15 cellular contexts compared by ENCODE assay signal in the genomic region with DNA sequence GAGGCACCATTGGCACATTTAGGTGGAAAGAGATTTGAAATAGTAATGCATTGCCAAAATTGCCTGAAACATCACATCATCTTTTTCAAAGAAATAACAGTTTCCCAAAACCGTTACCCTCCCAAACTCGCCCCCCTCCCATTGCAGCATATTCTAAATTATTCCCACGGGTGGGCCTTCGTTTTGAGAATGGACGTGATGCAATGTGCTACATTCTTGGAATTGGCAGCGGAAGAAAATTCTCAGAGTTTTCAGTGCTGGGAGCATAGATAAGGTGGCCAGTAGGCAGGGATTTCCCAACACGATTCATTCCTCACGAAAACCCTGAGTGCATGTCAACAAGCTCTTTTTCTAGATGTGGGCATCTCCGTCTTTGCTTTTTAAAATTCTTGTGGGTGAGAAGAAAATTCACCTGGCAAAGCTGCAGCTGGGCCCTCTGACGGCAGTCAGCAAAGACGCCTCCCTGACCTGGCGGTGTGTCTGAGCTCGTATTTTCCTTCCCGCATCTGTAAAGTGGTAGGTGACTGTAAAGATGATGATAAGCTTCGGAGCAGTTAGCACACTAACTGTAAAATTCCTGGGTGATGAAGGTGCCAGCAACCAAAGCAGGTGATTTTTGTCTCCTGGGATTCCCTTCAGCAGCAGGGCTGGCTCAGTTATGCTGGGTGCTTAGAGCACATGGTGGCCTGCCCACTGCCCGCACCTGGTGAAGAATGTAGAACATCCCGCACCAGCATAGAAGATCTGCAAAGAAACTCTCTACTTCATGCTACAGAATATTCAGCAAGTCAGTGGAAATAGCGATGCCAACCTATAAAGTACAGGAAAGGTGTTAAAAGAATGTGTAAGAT.
DNase-seq lines count a peak whose midpoint lies in the region; ATAC-seq and TF ChIP-seq lines count a peak whose summit lies in the region.
"Had no signal": no experiment of that assay in that cellular context is flagged by ENCODE, and none has a peak within 500 bp of the region (broad histone marks: within the 10 kb centered on the region; RNA-seq: fewer than 3 reads in every experiment).

No MANE protein-coding gene starts in this region.

- no peak for DNase-seq in left cardiac atrium
- DNase-seq in left ventricle myocardium inferior: no peak
- DNase-seq in activated naive CD8-positive, alpha-beta T cell treated with anti-CD3 and anti-CD28 coated beads, Interleukin-2, amount 10 ng/mL, durations not matched to agents 7 days and 5 days: no peak
- DNase-seq in right cardiac atrium: peak in 1 of 3 donors; percentile 41
- no peak for DNase-seq in upper lobe of right lung
- DNase-seq in cerebellar cortex (ENCODE audit: low spot score): no peak
- DNase-seq in right lobe of liver: no peak
- DNase-seq: activated effector memory CD4-positive, alpha-beta T cell treated with anti-CD3 and anti-CD28 coated beads, Interleukin-2, amount 50 U/mL, for 16 hours; BE2C; cortex of kidney; foreskin fibroblast; kidney glomerular epithelial cell had no signal

- intact Hi-C loops in left cardiac atrium (cut with DNase I): no loop called here
- intact Hi-C loops in left ventricle myocardium inferior (cut with micrococcal nuclease): no loop called here
- intact Hi-C loops in right cardiac atrium (cut with DNase I): no loop called here
- intact Hi-C loops in upper lobe of right lung (cut with DNase I): no loop called here
- intact Hi-C loops in right lobe of liver (cut with DNase I): no loop called here

- H3K9me3 Mint-ChIP-seq in activated naive CD8-positive, alpha-beta T cell treated with anti-CD3 and anti-CD28 coated beads, Interleukin-2, amount 10 ng/mL, durations not matched to agents 7 days and 5 days: peaks cover 2% of the 10 kb centered on the region

- TF ChIP-seq CTCF in left ventricle myocardium inferior (IDR thresholded peaks at IDR 0.05; ENCODE audit: borderline replicate concordance) (no peak), upper lobe of right lung (IDR thresholded peaks at IDR 0.05) (no peak), right lobe of liver (IDR thresholded peaks at IDR 0.05) (no peak)

- peak overlapping the region; percentile 44 for H3K27ac Mint-ChIP-seq in activated naive CD8-positive, alpha-beta T cell treated with anti-CD3 and anti-CD28 coated beads, Interleukin-2, amount 10 ng/mL, durations not matched to agents 7 days and 5 days

- H3K27me3 ChIP-seq in left ventricle myocardium inferior (ENCODE audit: low read depth) (no peaks in the 10 kb centered on the region), right cardiac atrium (ENCODE audit: control insufficient read depth, insufficient read depth) (no peaks in the 10 kb centered on the region), upper lobe of right lung (no peaks in the 10 kb centered on the region), right lobe of liver (no peaks in the 10 kb centered on the region)
- H3K27me3 ChIP-seq: BE2C had no signal

- H3K27me3 Mint-ChIP-seq in activated naive CD8-positive, alpha-beta T cell treated with anti-CD3 and anti-CD28 coated beads, Interleukin-2, amount 10 ng/mL, durations not matched to agents 7 days and 5 days: no peaks in the 10 kb centered on the region

- no peak for TF ChIP-seq POLR2A in right lobe of liver (IDR thresholded peaks at IDR 0.05)

- peaks cover 36% of the 10 kb centered on the region for H3K4me1 ChIP-seq in left ventricle myocardium inferior
- peaks cover 4% of the 10 kb centered on the region for H3K4me1 ChIP-seq in right cardiac atrium (ENCODE audit: control insufficient read depth, insufficient read depth, low read length)
- H3K4me1 ChIP-seq in upper lobe of right lung: no peaks in the 10 kb centered on the region
- no peaks in the 10 kb centered on the region for H3K4me1 ChIP-seq in right lobe of liver
- H3K4me1 ChIP-seq: BE2C had no signal

- POLR2A ChIA-PET in activated naive CD8-positive, alpha-beta T cell treated with anti-CD3 and anti-CD28 coated beads, Interleukin-2, amount 10 ng/mL, durations not matched to agents 7 days and 5 days (lab: Charles Lee): interaction anchor here (0.5 kb wide), 1 partner anchor 151 kb away, joined by 4 read pairs; no protein-coding TSS in a partner anchor

- peaks cover 31% of the 10 kb centered on the region for H3K4me1 Mint-ChIP-seq in activated naive CD8-positive, alpha-beta T cell treated with anti-CD3 and anti-CD28 coated beads, Interleukin-2, amount 10 ng/mL, durations not matched to agents 7 days and 5 days

- WGBS in right cardiac atrium: 56% methylated on average over 18 of the region's 18 CpGs
- WGBS in right lobe of liver (ENCODE audit: insufficient coverage, low coverage, low lambda C conversion rate, missing lambda C conversion rate): 58% methylated on average over 15 of the region's 18 CpGs

- peaks cover 26% of the 10 kb centered on the region for H3K36me3 Mint-ChIP-seq in activated naive CD8-positive, alpha-beta T cell treated with anti-CD3 and anti-CD28 coated beads, Interleukin-2, amount 10 ng/mL, durations not matched to agents 7 days and 5 days

- H3K36me3 ChIP-seq in left ventricle myocardium inferior (no peaks in the 10 kb centered on the region), upper lobe of right lung (no peaks in the 10 kb centered on the region), right lobe of liver (no peaks in the 10 kb centered on the region)
- H3K36me3 ChIP-seq: BE2C had no signal

- no peaks in the 10 kb centered on the region for H3K9me3 ChIP-seq in left ventricle myocardium inferior (replicated peaks)
- H3K9me3 ChIP-seq in right cardiac atrium (ENCODE audit: control insufficient read depth, low read length): no peaks in the 10 kb centered on the region
- H3K9me3 ChIP-seq in upper lobe of right lung: no peaks in the 10 kb centered on the region
- no peaks in the 10 kb centered on the region for H3K9me3 ChIP-seq in right lobe of liver
- H3K9me3 ChIP-seq: BE2C had no signal

- H3K4me3 ChIP-seq in left ventricle myocardium inferior (no peak overlapping the region), right cardiac atrium (ENCODE audit: low read length) (no peak overlapping the region), upper lobe of right lung (no peak overlapping the region), right lobe of liver (no peak overlapping the region)

- H3K4me3 Mint-ChIP-seq in activated naive CD8-positive, alpha-beta T cell treated with anti-CD3 and anti-CD28 coated beads, Interleukin-2, amount 10 ng/mL, durations not matched to agents 7 days and 5 days: no peak overlapping the region

- peak; percentile 81 to 88 for ATAC-seq in left cardiac atrium
- ATAC-seq in activated naive CD8-positive, alpha-beta T cell treated with anti-CD3 and anti-CD28 coated beads, Interleukin-2, amount 10 ng/mL, durations not matched to agents 7 days and 5 days (ENCODE audit: low read depth): no peak
- ATAC-seq in right cardiac atrium: peak; percentile 52 to 55
- peak; percentile 57 for ATAC-seq in upper lobe of right lung
- no peak for ATAC-seq in right lobe of liver
- ATAC-seq in HG02852 (IDR thresholded peaks at IDR 0.05; ENCODE audit: unreplicated experiment): no peak

- H3K27ac ChIP-seq in left ventricle myocardium inferior (replicated peaks) (no peak overlapping the region), right cardiac atrium (ENCODE audit: low read length) (no peak overlapping the region), upper lobe of right lung (no peak overlapping the region), right lobe of liver (no peak overlapping the region)
- H3K27ac ChIP-seq: RWPE1, VCaP had no signal

Comparison
In these comparisons a context has a peak if more than half of its experiments do, and no peak if none do; other contexts are left out.
1. ATAC-seq: peak in left cardiac atrium (2 of 2), right cardiac atrium (2 of 2) and upper lobe of right lung (single experiment); none in activated naive CD8-positive, alpha-beta T cell treated with anti-CD3 and anti-CD28 coated beads, Interleukin-2, amount 10 ng/mL, durations not matched to agents 7 days and 5 days (single experiment), right lobe of liver (0 of 4) and HG02852 (single experiment).